8 cellular contexts compared by ENCODE assay signal in the genomic region with DNA sequence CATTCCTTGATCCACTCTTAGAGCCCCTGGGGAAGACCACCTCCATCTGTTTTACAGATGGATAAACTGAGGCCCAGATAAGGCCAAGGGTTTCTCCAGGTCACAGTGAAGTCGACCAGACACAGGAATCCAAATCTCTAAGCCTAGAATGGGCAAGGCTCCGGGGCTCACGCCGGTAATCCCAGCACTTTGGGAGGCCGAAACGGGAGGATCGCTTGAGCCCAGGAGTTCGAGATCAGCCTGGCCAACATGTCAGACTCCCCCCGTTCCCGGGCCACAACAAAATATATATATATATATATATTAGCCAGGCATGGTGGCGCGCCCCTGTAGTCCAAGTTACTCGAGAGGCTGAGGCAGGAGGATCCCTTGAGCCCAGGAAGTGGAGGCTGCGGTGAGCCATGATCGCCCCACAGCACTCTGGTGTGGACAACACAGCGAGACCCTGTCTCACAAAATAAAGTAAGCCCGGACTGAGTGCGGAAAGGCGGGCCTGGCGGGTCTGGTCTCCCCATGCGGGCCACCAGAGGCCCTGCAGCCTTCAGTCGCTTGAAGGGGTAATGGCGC. TPM values are rescaled to one million over a fixed set of nuclear protein-coding genes. Genes with fewer than 3 reads are reported as not detected.
DNase-seq lines count a peak whose midpoint lies in the region; ATAC-seq and TF ChIP-seq lines count a peak whose summit lies in the region.

No MANE protein-coding gene starts in this region.

- peaks cover 61% of the 10 kb centered on the region for H3K36me3 Mint-ChIP-seq in activated CD4-positive, alpha-beta T cell treated with anti-CD3 and anti-CD28 coated beads for 36 hours (ENCODE audit: low read depth)
- peaks cover 58% of the 10 kb centered on the region for H3K36me3 Mint-ChIP-seq in activated naive CD8-positive, alpha-beta T cell treated with anti-CD3 and anti-CD28 coated beads for 36 hours

- 63% methylated on average over 23 of the region's 23 CpGs for WGBS in liver

- H3K4me1 ChIP-seq in liver (ENCODE audit: control insufficient read depth in 4 of 4, insufficient read depth in 4 of 4, low read length in 3 of 4): peaks cover 0 to 21% (median 16%) of the 10 kb centered on the region in 4 donors
- peaks cover 10 to 21% of the 10 kb centered on the region in 2 donors for H3K4me1 ChIP-seq in thoracic aorta (ENCODE audit: control insufficient read depth in 1 of 2, low read depth in 2 of 2)

- no peaks in the 10 kb centered on the region for H3K27me3 Mint-ChIP-seq in activated CD4-positive, alpha-beta T cell treated with anti-CD3 and anti-CD28 coated beads for 36 hours
- H3K27me3 Mint-ChIP-seq in activated naive CD8-positive, alpha-beta T cell treated with anti-CD3 and anti-CD28 coated beads for 36 hours: peaks cover 23% of the 10 kb centered on the region

- peak overlapping the region; percentile 97 for H3K27ac Mint-ChIP-seq in activated CD4-positive, alpha-beta T cell treated with anti-CD3 and anti-CD28 coated beads for 36 hours
- peak overlapping the region; percentile 97 for H3K27ac Mint-ChIP-seq in activated naive CD8-positive, alpha-beta T cell treated with anti-CD3 and anti-CD28 coated beads for 36 hours

- no peak for TF ChIP-seq CTCF in liver (IDR thresholded peaks at IDR 0.05; ENCODE audit: low read depth, low read length, missing input control)
- TF ChIP-seq CTCF in thoracic aorta (IDR thresholded peaks at IDR 0.05): no peak

- no peak for DNase-seq in activated CD4-positive, alpha-beta T cell treated with anti-CD3 and anti-CD28 coated beads for 36 hours
- no peak for DNase-seq in activated CD4-positive, alpha-beta T cell treated with anti-CD3 and anti-CD28 coated beads, Interleukin-2, amount 50 U/mL, for 48 hours
- no peak for DNase-seq in activated naive CD8-positive, alpha-beta T cell treated with anti-CD3 and anti-CD28 coated beads for 36 hours
- no peak for DNase-seq in thoracic aorta (ENCODE audit: low spot score)
- DNase-seq in stimulated activated naive CD4-positive, alpha-beta T cell (lab: John Stamatoyannopoulos, UW): no peak
- no peak for DNase-seq in amniotic stem cell (lab: John Stamatoyannopoulos, UW)
- DNase-seq in DMS79 treated with DMSO at 0.1 percent for 48 hours (lab: John Stamatoyannopoulos, UW): no peak

- intact Hi-C loops in activated CD4-positive, alpha-beta T cell treated with anti-CD3 and anti-CD28 coated beads for 36 hours (cut with DNase I, micrococcal nuclease): loop anchor here (1.0 to 5.0 kb wide), 8 partner anchors 10 to 493 kb away; a partner anchor contains a TSS

- H3K27ac ChIP-seq in liver (ENCODE audit: low read depth in 1 of 2, low read length in 2 of 2) (peak overlapping the region; percentile 28 to 74), thoracic aorta (peak overlapping the region; percentile 70 to 80)

- H3K36me3 ChIP-seq in liver (ENCODE audit: control insufficient read depth in 4 of 4, insufficient read depth in 3 of 4, low read depth in 1 of 4, low read length in 3 of 4): peaks cover 15 to 23% (median 21%) of the 10 kb centered on the region in 4 donors
- peaks cover 22% of the 10 kb centered on the region for H3K36me3 ChIP-seq in thoracic aorta

- peak overlapping the region; percentile 16 to 35 (median 32) for H3K4me3 ChIP-seq in liver (ENCODE audit: low read depth in 1 of 3, low read length in 3 of 3)
- H3K4me3 ChIP-seq in thoracic aorta: peak overlapping the region; percentile 83

- no peak for TF ChIP-seq RAD21 in liver (IDR thresholded peaks at IDR 0.05)

- no peak overlapping the region for H3K9ac ChIP-seq in liver (ENCODE audit: low read depth in 1 of 2, low read length in 2 of 2)

- no peaks in the 10 kb centered on the region for H3K9me3 ChIP-seq in liver (ENCODE audit: control insufficient read depth in 4 of 4, low read length in 3 of 4)
- H3K9me3 ChIP-seq in thoracic aorta: no peaks in the 10 kb centered on the region

- H3K4me3 Mint-ChIP-seq in activated CD4-positive, alpha-beta T cell treated with anti-CD3 and anti-CD28 coated beads for 36 hours: peak overlapping the region; percentile 99
- H3K4me3 Mint-ChIP-seq in activated naive CD8-positive, alpha-beta T cell treated with anti-CD3 and anti-CD28 coated beads for 36 hours: peak overlapping the region; percentile 93

- CTCF ChIA-PET in activated CD4-positive, alpha-beta T cell treated with anti-CD3 and anti-CD28 coated beads for 36 hours (lab: Charles Lee): interaction anchor here (0.5 kb wide), 1 partner anchor 41 kb away, joined by 3 read pairs; a partner anchor contains a TSS

- no peaks in the 10 kb centered on the region for H3K27me3 ChIP-seq in liver (ENCODE audit: control insufficient read depth in 4 of 4, insufficient read depth in 4 of 4, low read length in 3 of 4)
- no peaks in the 10 kb centered on the region for H3K27me3 ChIP-seq in thoracic aorta (replicated peaks; ENCODE audit: insufficient read depth)

- H3K4me1 Mint-ChIP-seq in activated CD4-positive, alpha-beta T cell treated with anti-CD3 and anti-CD28 coated beads for 36 hours: peaks cover 25% of the 10 kb centered on the region
- H3K4me1 Mint-ChIP-seq in activated naive CD8-positive, alpha-beta T cell treated with anti-CD3 and anti-CD28 coated beads for 36 hours: peaks cover 34% of the 10 kb centered on the region

- POLR2A ChIA-PET in activated CD4-positive, alpha-beta T cell treated with anti-CD3 and anti-CD28 coated beads for 36 hours (lab: Charles Lee): interaction anchor here (1.5 kb wide), 1 partner anchor 9 kb away, joined by 6 read pairs; a partner anchor contains a TSS

- no peak for ATAC-seq in activated CD4-positive, alpha-beta T cell treated with anti-CD3 and anti-CD28 coated beads for 36 hours
- ATAC-seq in thoracic aorta (ENCODE audit: insufficient number of reproducible peaks, low FRiP score, low read depth): no peak

- H3K9me3 Mint-ChIP-seq in activated CD4-positive, alpha-beta T cell treated with anti-CD3 and anti-CD28 coated beads for 36 hours (ENCODE audit: low read depth): no peaks in the 10 kb centered on the region
- peaks cover 2% of the 10 kb centered on the region for H3K9me3 Mint-ChIP-seq in activated naive CD8-positive, alpha-beta T cell treated with anti-CD3 and anti-CD28 coated beads for 36 hours

TF ChIP-seq in liver, 16 proteins besides CTCF, POLR2A, EP300 and RAD21 (continues in another document):
- TF ChIP-seq, protein P1, sequence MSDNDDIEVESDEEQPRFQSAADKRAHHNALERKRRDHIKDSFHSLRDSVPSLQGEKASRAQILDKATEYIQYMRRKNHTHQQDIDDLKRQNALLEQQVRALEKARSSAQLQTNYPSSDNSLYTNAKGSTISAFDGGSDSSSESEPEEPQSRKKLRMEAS (IDR thresholded peaks at IDR 0.05): no peak
- no peak for TF ChIP-seq HNF4G (IDR thresholded peaks at IDR 0.05)
- TF ChIP-seq, protein P2, sequence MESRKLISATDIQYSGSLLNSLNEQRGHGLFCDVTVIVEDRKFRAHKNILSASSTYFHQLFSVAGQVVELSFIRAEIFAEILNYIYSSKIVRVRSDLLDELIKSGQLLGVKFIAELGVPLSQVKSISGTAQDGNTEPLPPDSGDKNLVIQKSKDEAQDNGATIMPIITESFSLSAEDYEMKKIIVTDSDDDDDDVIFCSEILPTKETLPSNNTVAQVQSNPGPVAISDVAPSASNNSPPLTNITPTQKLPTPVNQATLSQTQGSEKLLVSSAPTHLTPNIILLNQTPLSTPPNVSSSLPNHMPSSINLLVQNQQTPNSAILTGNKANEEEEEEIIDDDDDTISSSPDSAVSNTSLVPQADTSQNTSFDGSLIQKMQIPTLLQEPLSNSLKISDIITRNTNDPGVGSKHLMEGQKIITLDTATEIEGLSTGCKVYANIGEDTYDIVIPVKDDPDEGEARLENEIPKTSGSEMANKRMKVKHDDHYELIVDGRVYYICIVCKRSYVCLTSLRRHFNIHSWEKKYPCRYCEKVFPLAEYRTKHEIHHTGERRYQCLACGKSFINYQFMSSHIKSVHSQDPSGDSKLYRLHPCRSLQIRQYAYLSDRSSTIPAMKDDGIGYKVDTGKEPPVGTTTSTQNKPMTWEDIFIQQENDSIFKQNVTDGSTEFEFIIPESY (IDR thresholded peaks at IDR 0.05): no peak
- no peak for TF ChIP-seq GABPA (IDR thresholded peaks at IDR 0.05 in 1 of 2, conservative IDR thresholded peaks at IDR 0.05 in 1 of 2)
- TF ChIP-seq JUND (IDR thresholded peaks at IDR 0.05): no peak

RNA-seq across cellular contexts. Expression of a gene that starts 0.6 kb away (rescaled TPM):
- total RNA-seq in activated CD4-positive, alpha-beta T cell treated with anti-CD3 and anti-CD28 coated beads for 36 hours: 1,000 to 10,000 TPM; 3,861 to 3,967 TPM
- 1,000 to 10,000 TPM; 3,663 to 3,691 TPM for total RNA-seq in activated naive CD8-positive, alpha-beta T cell treated with anti-CD3 and anti-CD28 coated beads for 36 hours
- total RNA-seq in liver (1,000 to 10,000 TPM in 1 of 2 donors, 100 to 1,000 TPM in 1; 444 to 1,553 TPM), thoracic aorta (1,000 to 10,000 TPM in 1 of 2 donors, 100 to 1,000 TPM in 1; 996 to 1,451 TPM)
- 1,000 to 10,000 TPM in 1 of 2 donors, 100 to 1,000 TPM in 1; 472 to 1,021 TPM for polyA plus RNA-seq in liver

RNA-seq across cellular contexts. Expression of a gene that starts 9.4 kb away (rescaled TPM):
- 1,000 to 10,000 TPM; 2,778 to 3,370 TPM for total RNA-seq in activated CD4-positive, alpha-beta T cell treated with anti-CD3 and anti-CD28 coated beads for 36 hours
- 1,000 to 10,000 TPM; 2,825 to 2,867 TPM for total RNA-seq in activated naive CD8-positive, alpha-beta T cell treated with anti-CD3 and anti-CD28 coated beads for 36 hours
- 1,000 to 10,000 TPM in 1 of 2 donors, 100 to 1,000 TPM in 1; 985 to 1,212 TPM for total RNA-seq in liver
- polyA plus RNA-seq in liver: 1,000 to 10,000 TPM in 1 of 2 donors, 100 to 1,000 TPM in 1; 514 to 1,329 TPM
- 1,000 to 10,000 TPM; 1,371 to 2,401 TPM for total RNA-seq in thoracic aorta

RNA-seq across cellular contexts. Expression of a gene that starts 12.8 kb away (rescaled TPM):
- 10 to 100 TPM; 38.6 to 43.2 TPM for total RNA-seq in activated CD4-positive, alpha-beta T cell treated with anti-CD3 and anti-CD28 coated beads for 36 hours
- total RNA-seq in activated naive CD8-positive, alpha-beta T cell treated with anti-CD3 and anti-CD28 coated beads for 36 hours: 10 to 100 TPM; 61.0 to 63.5 TPM
- total RNA-seq in liver: 1 to 10 TPM in 1 of 2 donors, under 1 TPM in 1; 0.65 to 1.8 TPM
- 1 to 10 TPM; 2.5 to 4.3 TPM for polyA plus RNA-seq in liver
- total RNA-seq in thoracic aorta: 1 to 10 TPM; 4.7 to 5.6 TPM

RNA-seq across cellular contexts. Expression of a gene that starts 25.7 kb away (rescaled TPM):
- 10 to 100 TPM; 16.3 to 18.1 TPM for total RNA-seq in activated CD4-positive, alpha-beta T cell treated with anti-CD3 and anti-CD28 coated beads for 36 hours
- total RNA-seq in activated naive CD8-positive, alpha-beta T cell treated with anti-CD3 and anti-CD28 coated beads for 36 hours: 10 to 100 TPM; 11.5 to 12.2 TPM
- total RNA-seq in liver (100 to 1,000 TPM; 123 to 146 TPM), thoracic aorta (100 to 1,000 TPM; 172 to 304 TPM)
- 100 to 1,000 TPM; 237 TPM for polyA plus RNA-seq in liver

RNA-seq across cellular contexts. Expression of a gene that starts 33.8 kb away (rescaled TPM):
- 10 to 100 TPM; 26.8 to 33.3 TPM for total RNA-seq in activated CD4-positive, alpha-beta T cell treated with anti-CD3 and anti-CD28 coated beads for 36 hours
- total RNA-seq in activated naive CD8-positive, alpha-beta T cell treated with anti-CD3 and anti-CD28 coated beads for 36 hours: 10 to 100 TPM; 34.4 to 42.0 TPM
- 10 to 100 TPM; 21.3 to 35.8 TPM for total RNA-seq in liver
- 10 to 100 TPM in 1 of 2 donors, 1 to 10 TPM in 1; 5.2 to 21.8 TPM for polyA plus RNA-seq in liver
- total RNA-seq in thoracic aorta: 10 to 100 TPM; 21.8 to 29.8 TPM

Comparison
In these comparisons a context has a peak if more than half of its experiments do, and no peak if none do; other contexts are left out.
1. RNA of a gene that starts 12.8 kb away (total RNA-seq): 61.0 to 63.5 TPM in activated naive CD8-positive, alpha-beta T cell treated with anti-CD3 and anti-CD28 coated beads for 36 hours and 38.6 to 43.2 TPM in activated CD4-positive, alpha-beta T cell treated with anti-CD3 and anti-CD28 coated beads for 36 hours; 4.7 to 5.6 TPM in thoracic aorta and 0.65 to 1.8 TPM in liver; every median in the first group is over 4 times any median in the second.